ENCODE assay signal across 1 cellular context in the genomic region with DNA sequence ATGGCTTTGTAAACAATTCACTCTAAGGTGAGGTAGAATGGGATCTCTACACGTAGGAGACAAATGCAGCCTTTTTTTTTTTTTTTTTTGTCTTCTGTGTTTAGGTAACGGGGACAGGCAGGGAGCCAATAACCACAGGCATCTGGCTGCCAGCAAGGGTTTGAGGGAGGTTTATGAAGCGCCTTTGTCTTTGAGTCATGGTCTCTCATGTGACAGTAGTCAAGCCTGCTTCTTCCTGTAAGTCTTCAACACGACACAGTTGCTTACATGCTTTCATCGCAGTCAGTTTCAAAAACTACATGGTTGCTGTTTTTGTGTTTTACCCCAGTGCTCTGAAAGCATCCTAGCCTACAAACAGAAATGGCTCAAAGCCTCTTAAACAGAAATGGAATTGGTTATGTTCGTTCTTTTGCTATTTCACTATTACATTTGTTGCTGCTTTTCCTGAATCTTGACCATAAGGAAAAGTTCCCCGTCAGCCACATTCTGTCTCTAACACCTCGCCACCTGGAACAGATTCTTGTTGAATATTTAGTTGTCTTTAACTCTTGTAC.
TF ChIP-seq lines count a peak whose summit lies in the region.

No MANE protein-coding gene starts in this region.

TF ChIP-seq in K562, 482 proteins besides CTCF, POLR2A, EP300 and RAD21 (continued from another document):
- TF ChIP-seq, protein P1, sequence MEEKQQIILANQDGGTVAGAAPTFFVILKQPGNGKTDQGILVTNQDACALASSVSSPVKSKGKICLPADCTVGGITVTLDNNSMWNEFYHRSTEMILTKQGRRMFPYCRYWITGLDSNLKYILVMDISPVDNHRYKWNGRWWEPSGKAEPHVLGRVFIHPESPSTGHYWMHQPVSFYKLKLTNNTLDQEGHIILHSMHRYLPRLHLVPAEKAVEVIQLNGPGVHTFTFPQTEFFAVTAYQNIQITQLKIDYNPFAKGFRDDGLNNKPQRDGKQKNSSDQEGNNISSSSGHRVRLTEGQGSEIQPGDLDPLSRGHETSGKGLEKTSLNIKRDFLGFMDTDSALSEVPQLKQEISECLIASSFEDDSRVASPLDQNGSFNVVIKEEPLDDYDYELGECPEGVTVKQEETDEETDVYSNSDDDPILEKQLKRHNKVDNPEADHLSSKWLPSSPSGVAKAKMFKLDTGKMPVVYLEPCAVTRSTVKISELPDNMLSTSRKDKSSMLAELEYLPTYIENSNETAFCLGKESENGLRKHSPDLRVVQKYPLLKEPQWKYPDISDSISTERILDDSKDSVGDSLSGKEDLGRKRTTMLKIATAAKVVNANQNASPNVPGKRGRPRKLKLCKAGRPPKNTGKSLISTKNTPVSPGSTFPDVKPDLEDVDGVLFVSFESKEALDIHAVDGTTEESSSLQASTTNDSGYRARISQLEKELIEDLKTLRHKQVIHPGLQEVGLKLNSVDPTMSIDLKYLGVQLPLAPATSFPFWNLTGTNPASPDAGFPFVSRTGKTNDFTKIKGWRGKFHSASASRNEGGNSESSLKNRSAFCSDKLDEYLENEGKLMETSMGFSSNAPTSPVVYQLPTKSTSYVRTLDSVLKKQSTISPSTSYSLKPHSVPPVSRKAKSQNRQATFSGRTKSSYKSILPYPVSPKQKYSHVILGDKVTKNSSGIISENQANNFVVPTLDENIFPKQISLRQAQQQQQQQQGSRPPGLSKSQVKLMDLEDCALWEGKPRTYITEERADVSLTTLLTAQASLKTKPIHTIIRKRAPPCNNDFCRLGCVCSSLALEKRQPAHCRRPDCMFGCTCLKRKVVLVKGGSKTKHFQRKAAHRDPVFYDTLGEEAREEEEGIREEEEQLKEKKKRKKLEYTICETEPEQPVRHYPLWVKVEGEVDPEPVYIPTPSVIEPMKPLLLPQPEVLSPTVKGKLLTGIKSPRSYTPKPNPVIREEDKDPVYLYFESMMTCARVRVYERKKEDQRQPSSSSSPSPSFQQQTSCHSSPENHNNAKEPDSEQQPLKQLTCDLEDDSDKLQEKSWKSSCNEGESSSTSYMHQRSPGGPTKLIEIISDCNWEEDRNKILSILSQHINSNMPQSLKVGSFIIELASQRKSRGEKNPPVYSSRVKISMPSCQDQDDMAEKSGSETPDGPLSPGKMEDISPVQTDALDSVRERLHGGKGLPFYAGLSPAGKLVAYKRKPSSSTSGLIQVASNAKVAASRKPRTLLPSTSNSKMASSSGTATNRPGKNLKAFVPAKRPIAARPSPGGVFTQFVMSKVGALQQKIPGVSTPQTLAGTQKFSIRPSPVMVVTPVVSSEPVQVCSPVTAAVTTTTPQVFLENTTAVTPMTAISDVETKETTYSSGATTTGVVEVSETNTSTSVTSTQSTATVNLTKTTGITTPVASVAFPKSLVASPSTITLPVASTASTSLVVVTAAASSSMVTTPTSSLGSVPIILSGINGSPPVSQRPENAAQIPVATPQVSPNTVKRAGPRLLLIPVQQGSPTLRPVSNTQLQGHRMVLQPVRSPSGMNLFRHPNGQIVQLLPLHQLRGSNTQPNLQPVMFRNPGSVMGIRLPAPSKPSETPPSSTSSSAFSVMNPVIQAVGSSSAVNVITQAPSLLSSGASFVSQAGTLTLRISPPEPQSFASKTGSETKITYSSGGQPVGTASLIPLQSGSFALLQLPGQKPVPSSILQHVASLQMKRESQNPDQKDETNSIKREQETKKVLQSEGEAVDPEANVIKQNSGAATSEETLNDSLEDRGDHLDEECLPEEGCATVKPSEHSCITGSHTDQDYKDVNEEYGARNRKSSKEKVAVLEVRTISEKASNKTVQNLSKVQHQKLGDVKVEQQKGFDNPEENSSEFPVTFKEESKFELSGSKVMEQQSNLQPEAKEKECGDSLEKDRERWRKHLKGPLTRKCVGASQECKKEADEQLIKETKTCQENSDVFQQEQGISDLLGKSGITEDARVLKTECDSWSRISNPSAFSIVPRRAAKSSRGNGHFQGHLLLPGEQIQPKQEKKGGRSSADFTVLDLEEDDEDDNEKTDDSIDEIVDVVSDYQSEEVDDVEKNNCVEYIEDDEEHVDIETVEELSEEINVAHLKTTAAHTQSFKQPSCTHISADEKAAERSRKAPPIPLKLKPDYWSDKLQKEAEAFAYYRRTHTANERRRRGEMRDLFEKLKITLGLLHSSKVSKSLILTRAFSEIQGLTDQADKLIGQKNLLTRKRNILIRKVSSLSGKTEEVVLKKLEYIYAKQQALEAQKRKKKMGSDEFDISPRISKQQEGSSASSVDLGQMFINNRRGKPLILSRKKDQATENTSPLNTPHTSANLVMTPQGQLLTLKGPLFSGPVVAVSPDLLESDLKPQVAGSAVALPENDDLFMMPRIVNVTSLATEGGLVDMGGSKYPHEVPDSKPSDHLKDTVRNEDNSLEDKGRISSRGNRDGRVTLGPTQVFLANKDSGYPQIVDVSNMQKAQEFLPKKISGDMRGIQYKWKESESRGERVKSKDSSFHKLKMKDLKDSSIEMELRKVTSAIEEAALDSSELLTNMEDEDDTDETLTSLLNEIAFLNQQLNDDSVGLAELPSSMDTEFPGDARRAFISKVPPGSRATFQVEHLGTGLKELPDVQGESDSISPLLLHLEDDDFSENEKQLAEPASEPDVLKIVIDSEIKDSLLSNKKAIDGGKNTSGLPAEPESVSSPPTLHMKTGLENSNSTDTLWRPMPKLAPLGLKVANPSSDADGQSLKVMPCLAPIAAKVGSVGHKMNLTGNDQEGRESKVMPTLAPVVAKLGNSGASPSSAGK (IDR thresholded peaks at IDR 0.05) = no peak
- no peak for TF ChIP-seq SIN3B (IDR thresholded peaks at IDR 0.05; ENCODE audit: low read depth)
- TF ChIP-seq ETV1 (tag; conservative IDR thresholded peaks at IDR 0.05; ENCODE audit: low read depth) = peak; percentile 26; the same call in 1 of the 2 replicates
- TF ChIP-seq SMARCA4 (IDR thresholded peaks at IDR 0.05) = no peak
- TF ChIP-seq RBM22 (IDR thresholded peaks at IDR 0.05; ENCODE audit: low read depth, low read length, poor library complexity, severe bottlenecking) = no peak
- no peak for TF ChIP-seq BRD4 (IDR thresholded peaks at IDR 0.05)
- no peak for TF ChIP-seq NFATC3 (IDR thresholded peaks at IDR 0.05)
- TF ChIP-seq EHMT2 (IDR thresholded peaks at IDR 0.05) = no peak
- TF ChIP-seq, protein P2, sequence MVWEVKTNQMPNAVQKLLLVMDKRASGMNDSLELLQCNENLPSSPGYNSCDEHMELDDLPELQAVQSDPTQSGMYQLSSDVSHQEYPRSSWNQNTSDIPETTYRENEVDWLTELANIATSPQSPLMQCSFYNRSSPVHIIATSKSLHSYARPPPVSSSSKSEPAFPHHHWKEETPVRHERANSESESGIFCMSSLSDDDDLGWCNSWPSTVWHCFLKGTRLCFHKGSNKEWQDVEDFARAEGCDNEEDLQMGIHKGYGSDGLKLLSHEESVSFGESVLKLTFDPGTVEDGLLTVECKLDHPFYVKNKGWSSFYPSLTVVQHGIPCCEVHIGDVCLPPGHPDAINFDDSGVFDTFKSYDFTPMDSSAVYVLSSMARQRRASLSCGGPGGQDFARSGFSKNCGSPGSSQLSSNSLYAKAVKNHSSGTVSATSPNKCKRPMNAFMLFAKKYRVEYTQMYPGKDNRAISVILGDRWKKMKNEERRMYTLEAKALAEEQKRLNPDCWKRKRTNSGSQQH (CRISPR knock-in tag; IDR thresholded peaks at IDR 0.05) = no peak
- peak; percentile 25; the same call in 1 of the 2 replicates for TF ChIP-seq FOSL1 (tag; conservative IDR thresholded peaks at IDR 0.05)
- TF ChIP-seq ZNF766 (CRISPR knock-in tag; conservative IDR thresholded peaks at IDR 0.05) = peak; percentile 82
- no peak for TF ChIP-seq ZNF75A (CRISPR knock-in tag; IDR thresholded peaks at IDR 0.05)
- TF ChIP-seq ZNF584 (CRISPR knock-in tag; IDR thresholded peaks at IDR 0.05; ENCODE audit: low read depth) = no peak
- no peak for TF ChIP-seq SREBF2 (CRISPR knock-in tag; IDR thresholded peaks at IDR 0.05)
- TF ChIP-seq ZNF316 (IDR thresholded peaks at IDR 0.05) = no peak
- TF ChIP-seq, protein P3, sequence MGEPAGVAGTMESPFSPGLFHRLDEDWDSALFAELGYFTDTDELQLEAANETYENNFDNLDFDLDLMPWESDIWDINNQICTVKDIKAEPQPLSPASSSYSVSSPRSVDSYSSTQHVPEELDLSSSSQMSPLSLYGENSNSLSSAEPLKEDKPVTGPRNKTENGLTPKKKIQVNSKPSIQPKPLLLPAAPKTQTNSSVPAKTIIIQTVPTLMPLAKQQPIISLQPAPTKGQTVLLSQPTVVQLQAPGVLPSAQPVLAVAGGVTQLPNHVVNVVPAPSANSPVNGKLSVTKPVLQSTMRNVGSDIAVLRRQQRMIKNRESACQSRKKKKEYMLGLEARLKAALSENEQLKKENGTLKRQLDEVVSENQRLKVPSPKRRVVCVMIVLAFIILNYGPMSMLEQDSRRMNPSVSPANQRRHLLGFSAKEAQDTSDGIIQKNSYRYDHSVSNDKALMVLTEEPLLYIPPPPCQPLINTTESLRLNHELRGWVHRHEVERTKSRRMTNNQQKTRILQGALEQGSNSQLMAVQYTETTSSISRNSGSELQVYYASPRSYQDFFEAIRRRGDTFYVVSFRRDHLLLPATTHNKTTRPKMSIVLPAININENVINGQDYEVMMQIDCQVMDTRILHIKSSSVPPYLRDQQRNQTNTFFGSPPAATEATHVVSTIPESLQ (CRISPR knock-in tag; IDR thresholded peaks at IDR 0.05) = no peak
- TF ChIP-seq NR4A1 (CRISPR knock-in tag; IDR thresholded peaks at IDR 0.05) = no peak
- peak; percentile 58; the same call in 1 of the 2 replicates for TF ChIP-seq NR4A1 (tag; IDR thresholded peaks at IDR 0.05)
- TF ChIP-seq, protein P4, sequence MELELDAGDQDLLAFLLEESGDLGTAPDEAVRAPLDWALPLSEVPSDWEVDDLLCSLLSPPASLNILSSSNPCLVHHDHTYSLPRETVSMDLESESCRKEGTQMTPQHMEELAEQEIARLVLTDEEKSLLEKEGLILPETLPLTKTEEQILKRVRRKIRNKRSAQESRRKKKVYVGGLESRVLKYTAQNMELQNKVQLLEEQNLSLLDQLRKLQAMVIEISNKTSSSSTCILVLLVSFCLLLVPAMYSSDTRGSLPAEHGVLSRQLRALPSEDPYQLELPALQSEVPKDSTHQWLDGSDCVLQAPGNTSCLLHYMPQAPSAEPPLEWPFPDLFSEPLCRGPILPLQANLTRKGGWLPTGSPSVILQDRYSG (tag; conservative IDR thresholded peaks at IDR 0.05; ENCODE audit: low read depth) = peak; percentile 56; the same call in 1 of the 2 replicates
- no peak for TF ChIP-seq ZBTB8A (IDR thresholded peaks at IDR 0.05; ENCODE audit: partially characterized antibody)
- no peak for TF ChIP-seq NCOA2 (IDR thresholded peaks at IDR 0.05; ENCODE audit: partially characterized antibody in 2 of 2)
- no peak for TF ChIP-seq SMAD4 (CRISPR knock-in tag; conservative IDR thresholded peaks at IDR 0.05)
- no peak for TF ChIP-seq KAT7 (CRISPR knock-in tag; IDR thresholded peaks at IDR 0.05; ENCODE audit: borderline replicate concordance)
- TF ChIP-seq PYGO2 (tag; IDR thresholded peaks at IDR 0.05) = 0 out of 2 replicates have a peak, but pooled peaks have one; percentile 22
- TF ChIP-seq CREM (IDR thresholded peaks at IDR 0.05; ENCODE audit: low read depth) = no peak
- TF ChIP-seq MIER1 (IDR thresholded peaks at IDR 0.05; ENCODE audit: low read depth) = no peak
- no peak for TF ChIP-seq HSF4 (CRISPR knock-in tag; IDR thresholded peaks at IDR 0.05; ENCODE audit: borderline replicate concordance)
- no peak for TF ChIP-seq RUNX1 (IDR thresholded peaks at IDR 0.05; ENCODE audit: low read depth)
- no peak for TF ChIP-seq C11orf30 (IDR thresholded peaks at IDR 0.05; ENCODE audit: low read depth)
